ENCODE assay signal across 14 cellular contexts in the genomic region with DNA sequence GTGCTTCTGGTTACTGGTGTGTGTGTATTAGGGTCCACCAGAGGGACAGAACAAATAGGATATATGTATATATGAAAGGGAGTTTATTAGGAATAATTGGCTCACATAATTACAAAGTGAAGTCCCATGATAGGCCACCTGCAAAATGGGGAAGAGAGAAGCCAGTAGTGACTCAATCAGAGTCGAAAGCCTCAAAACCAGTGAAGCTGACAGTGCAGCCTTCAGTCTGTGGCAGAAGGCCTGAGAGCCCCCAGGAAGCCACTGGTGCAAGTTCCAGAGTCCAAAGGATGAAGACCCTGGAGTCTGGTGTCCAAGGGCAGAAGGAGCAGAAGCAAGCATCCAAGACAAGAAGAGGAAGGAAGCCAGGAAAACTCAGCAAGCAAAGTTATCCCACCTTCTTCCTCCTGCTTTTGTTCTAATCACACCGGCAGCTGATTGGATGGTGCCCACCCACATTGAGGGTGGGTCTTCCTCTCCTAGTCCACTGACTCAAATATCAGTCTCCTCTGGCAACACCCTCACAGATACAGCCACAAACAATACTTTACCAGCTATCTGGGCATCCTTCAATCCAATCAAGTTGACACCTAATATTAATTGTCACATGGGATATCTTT. TPM values are rescaled to one million over a fixed set of nuclear protein-coding genes. Genes with fewer than 3 reads are reported as not detected.
DNase-seq lines count a peak whose midpoint lies in the region; ATAC-seq, FAIRE-seq and TF ChIP-seq lines count a peak whose summit lies in the region.
"Had no signal": no experiment of that assay in that cellular context is flagged by ENCODE, and none has a peak within 500 bp of the region (broad histone marks: within the 10 kb centered on the region; RNA-seq: fewer than 3 reads in every experiment).

No MANE protein-coding gene starts in this region.

- H3K4me3 ChIP-seq in esophagus muscularis mucosa: no peak overlapping the region
- H3K4me3 ChIP-seq: suprapubic skin had no signal

- intact Hi-C loops in esophagus muscularis mucosa (cut with DNase I): no loop called here

- no peak for TF ChIP-seq POLR2A in esophagus muscularis mucosa (IDR thresholded peaks at IDR 0.05; ENCODE audit: low read depth)
- TF ChIP-seq POLR2A in GM12892 (IDR thresholded peaks at IDR 0.05; ENCODE audit: low read depth, low read length): no peak
- TF ChIP-seq POLR2A in erythroblast (IDR thresholded peaks at IDR 0.05; ENCODE audit: low read length): no peak

- 75% methylated on average over 2 of the region's 2 CpGs for WGBS in esophagus muscularis mucosa

- no peak for TF ChIP-seq EP300 in esophagus muscularis mucosa (IDR thresholded peaks at IDR 0.05)

- no peak for TF ChIP-seq CTCF in esophagus muscularis mucosa (IDR thresholded peaks at IDR 0.05)

- H3K27ac ChIP-seq in esophagus muscularis mucosa (replicated peaks in 1 of 4): no peak overlapping the region
- H3K27ac ChIP-seq: neutrophil, suprapubic skin had no signal

- no peaks in the 10 kb centered on the region for H3K36me3 ChIP-seq in esophagus muscularis mucosa
- H3K36me3 ChIP-seq: neutrophil, suprapubic skin had no signal

- H3K27me3 ChIP-seq in esophagus muscularis mucosa: no peaks in the 10 kb centered on the region
- H3K27me3 ChIP-seq: neutrophil, suprapubic skin had no signal

- DNase-seq in esophagus muscularis mucosa (ENCODE audit: extremely low spot score) (peak; percentile 91), NCI-H345 (lab: John Stamatoyannopoulos, UW) (no peak), GM12892 (ENCODE audit: insufficient read length) (no peak), erythroblast (lab: John Stamatoyannopoulos, UW) (no peak)
- DNase-seq in activated CD4-positive, alpha-beta T cell treated with anti-CD3 and anti-CD28 coated beads, Interleukin-2, amount 50 U/mL, for 1 hour: no peak
- DNase-seq: DMS79 treated with DMSO at 0.1 percent for 48 hours; Kasumi-1; NCI-H510A; stimulated activated CD4-positive, alpha-beta T cell treated with anti-CD3 and anti-CD28 coated beads, Interleukin-1b, Interleukin-23, amount 100 ng/mL, for 48 hours had no signal

- H3K9me3 ChIP-seq in esophagus muscularis mucosa: no peaks in the 10 kb centered on the region
- H3K9me3 ChIP-seq: neutrophil, suprapubic skin had no signal

- H3K4me1 ChIP-seq in esophagus muscularis mucosa: peaks cover 0 to 9% (median 7%) of the 10 kb centered on the region in 4 donors

- ATAC-seq in GM19025 (IDR thresholded peaks at IDR 0.05; ENCODE audit: low read depth, unreplicated experiment) (peak; percentile 61), GM21825 (IDR thresholded peaks at IDR 0.05; ENCODE audit: unreplicated experiment) (peak; percentile 74), HG03175 (IDR thresholded peaks at IDR 0.05; ENCODE audit: unreplicated experiment) (peak; percentile 80)

- no peak for FAIRE-seq in GM12892 (lab: Jason Lieb, UNC)

RNA-seq across cellular contexts. Expression of gene SCEL, which starts 21.7 kb away (rescaled TPM):
- 1 to 10 TPM in 1 of 4 donors, under 1 TPM in 2, not detected in 1; 0.13 to 1.7 (median 0.29) TPM for total RNA-seq in esophagus muscularis mucosa
- not detected for polyA plus RNA-seq in GM12892 (2012; ENCODE audit: missing spikeins)
